ENCODE assay signal across 18 cellular contexts in the genomic region with DNA sequence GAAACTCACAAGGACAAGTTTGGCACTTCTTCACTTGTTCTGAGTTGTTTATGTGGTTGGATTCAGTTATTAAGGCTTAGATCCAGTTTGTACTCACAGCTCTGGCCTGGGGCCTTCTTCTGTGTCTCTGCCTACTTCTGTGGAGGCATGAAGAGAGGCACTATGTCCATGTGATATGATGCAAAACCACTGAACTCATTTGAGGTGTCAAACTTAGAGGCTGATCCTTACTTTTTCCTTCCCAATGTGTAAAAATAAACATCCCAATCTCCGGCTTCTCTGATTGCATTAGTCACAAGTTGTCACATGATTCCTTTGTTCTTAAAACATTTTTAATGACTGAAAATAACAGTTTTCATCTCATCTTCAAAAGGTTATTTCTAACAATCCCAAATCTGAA.
A peak's percentile ranks its signal among the peaks of the same experiment; 100 is the strongest.
DNase-seq lines count a peak whose midpoint lies in the region; ATAC-seq, FAIRE-seq and TF ChIP-seq lines count a peak whose summit lies in the region.
"Had no signal": no experiment of that assay in that cellular context is flagged by ENCODE, and none has a peak within 500 bp of the region (broad histone marks: within the 10 kb centered on the region; RNA-seq: fewer than 3 reads in every experiment).

No MANE protein-coding gene starts in this region.

- H3K4me1 ChIP-seq in endothelial cell of umbilical vein (ENCODE audit: control insufficient read depth, extremely low read depth, insufficient read depth, low read length), result peaks cover 9% of the 10 kb centered on the region

- H3K4me3 Mint-ChIP-seq in stimulated activated naive CD8-positive, alpha-beta T cell treated with anti-CD3 and anti-CD28 coated beads, Interleukin-15, amount 100 ng/mL, for 72 hours, result no peak overlapping the region

- dilution Hi-C loops in endothelial cell of umbilical vein (cut with MboI; ENCODE audit: extremely low pct_ligation_motif_present, low sequenced_read_pairs), result no loop called here

- H3K9ac ChIP-seq in endothelial cell of umbilical vein (replicated peaks; ENCODE audit: extremely low read depth, insufficient read depth, low read length), result no peak overlapping the region

- H3K9me3 ChIP-seq in endothelial cell of umbilical vein (replicated peaks; ENCODE audit: control insufficient read depth, insufficient read depth, low read length), result no peaks in the 10 kb centered on the region

- CTCF ChIA-PET in endothelial cell of umbilical vein (lab: Charles Lee) (no interaction called here), HEK293T (lab: Yijun Ruan, JAX) (no interaction called here)

- no peaks in the 10 kb centered on the region for H3K9me1 ChIP-seq in endothelial cell of umbilical vein (replicated peaks; ENCODE audit: control insufficient read depth, extremely low read depth, insufficient read depth, low read length)

- H3K27ac ChIP-seq in endothelial cell of umbilical vein (ENCODE audit: insufficient read depth, low read depth, low read length), result no peak overlapping the region
- H3K27ac ChIP-seq: PC-9, SK-N-MC had no signal

- no peaks in the 10 kb centered on the region for H3K27me3 Mint-ChIP-seq in stimulated activated naive CD8-positive, alpha-beta T cell treated with anti-CD3 and anti-CD28 coated beads, Interleukin-15, amount 100 ng/mL, for 72 hours

- H3K9me3 Mint-ChIP-seq in stimulated activated naive CD8-positive, alpha-beta T cell treated with anti-CD3 and anti-CD28 coated beads, Interleukin-15, amount 100 ng/mL, for 72 hours, result peaks cover 0 to 7% of the 10 kb centered on the region in 2 donors

- H3K4me3 ChIP-seq in endothelial cell of umbilical vein (replicated peaks in 1 of 3; ENCODE audit: insufficient read depth in 1 of 3, low read depth in 1 of 3, low read length in 3 of 3), result no peak overlapping the region
- H3K4me3 ChIP-seq: K562, PC-9, SK-N-MC had no signal

- no peak for TF ChIP-seq POLR2A in endothelial cell of umbilical vein (IDR thresholded peaks at IDR 0.05; ENCODE audit: low read depth, low read length)

- no peaks in the 10 kb centered on the region for H3K27me3 ChIP-seq in endothelial cell of umbilical vein (ENCODE audit: control insufficient read depth in 2 of 2, insufficient read depth in 2 of 2, low read length in 2 of 2)

- H3K36me3 ChIP-seq in endothelial cell of umbilical vein (ENCODE audit: control insufficient read depth in 2 of 2, extremely low read depth in 1 of 2, insufficient read depth in 2 of 2, low read length in 2 of 2), result no peaks in the 10 kb centered on the region

- no peak for ATAC-seq in stimulated activated naive CD8-positive, alpha-beta T cell treated with anti-CD3 and anti-CD28 coated beads, Interleukin-15, amount 100 ng/mL, for 72 hours
- ATAC-seq: K562 had no signal

- POLR2A ChIA-PET in endothelial cell of umbilical vein (lab: Charles Lee) (no interaction called here), HEK293T (lab: Yijun Ruan, JAX) (no interaction called here)

- intact Hi-C loops in endothelial cell of umbilical vein (cut with micrococcal nuclease), result no loop called here

- H4K20me1 ChIP-seq in endothelial cell of umbilical vein (replicated peaks; ENCODE audit: control insufficient read depth, extremely low read depth, insufficient read depth, low read length), result no peaks in the 10 kb centered on the region

- H3K4me2 ChIP-seq in endothelial cell of umbilical vein (ENCODE audit: insufficient read depth, low read length), result no peak overlapping the region
- H3K4me2 ChIP-seq: PC-9 had no signal

- H2AFZ ChIP-seq in endothelial cell of umbilical vein (ENCODE audit: low read depth, low read length), result peak overlapping the region; percentile 83
- H2AFZ ChIP-seq: PC-9 had no signal

- DNase-seq in A172 (ENCODE audit: low spot score), result peak; percentile 10
- peak; percentile 61 for DNase-seq in LHCN-M2 (ENCODE audit: low read depth)
- peak; percentile 68 for DNase-seq in endothelial cell of umbilical vein (ENCODE audit: low read depth, low spot score)
- DNase-seq in lung microvascular endothelial cell (ENCODE audit: low read depth in 2 of 2), result peak; percentile 9 to 79
- DNase-seq in activated naive CD4-positive, alpha-beta T cell (lab: John Stamatoyannopoulos, UW), result no peak
- DNase-seq in HEK293T (ENCODE audit: extremely low spot score), result no peak
- no peak for DNase-seq in effector CD8-positive, alpha-beta T cell (lab: John Stamatoyannopoulos, UW)
- DNase-seq in stimulated activated naive CD8-positive, alpha-beta T cell treated with anti-CD3 and anti-CD28 coated beads, Interleukin-15, amount 100 ng/mL, for 72 hours, result no peak
- DNase-seq: 8988T, C1 segment of cervical spinal cord, NCI-H1048, NCI-H146, NCI-H2227 treated with DMSO at 0.1 percent for 48 hours, NCI-H524, PC-9 had no signal

- H3K27ac Mint-ChIP-seq in stimulated activated naive CD8-positive, alpha-beta T cell treated with anti-CD3 and anti-CD28 coated beads, Interleukin-15, amount 100 ng/mL, for 72 hours, result no peak overlapping the region

- H3K79me2 ChIP-seq in endothelial cell of umbilical vein (ENCODE audit: control insufficient read depth, insufficient read depth, low read length), result no peaks in the 10 kb centered on the region

- BruUV-seq in endothelial cell of umbilical vein (replicated peaks; lab: Mats Ljungman, UMichigan), result no TSS peak

- H3K4me1 Mint-ChIP-seq in stimulated activated naive CD8-positive, alpha-beta T cell treated with anti-CD3 and anti-CD28 coated beads, Interleukin-15, amount 100 ng/mL, for 72 hours, result peaks cover 6% of the 10 kb centered on the region

- peak; percentile 65 for FAIRE-seq in endothelial cell of umbilical vein (lab: Jason Lieb, UNC)
- FAIRE-seq: GM12892, K562 had no signal

- TF ChIP-seq CTCF in endothelial cell of umbilical vein (IDR thresholded peaks at IDR 0.05; ENCODE audit: extremely low read depth in 1 of 2, insufficient read depth in 1 of 2, low read depth in 1 of 2, low read length in 2 of 2), result no peak

TF ChIP-seq in endothelial cell of umbilical vein, 7 proteins besides CTCF, POLR2A, EP300 and RAD21:
- TF ChIP-seq POLR2AphosphoS5 (IDR thresholded peaks at IDR 0.05; ENCODE audit: insufficient read depth, low read depth, low read length) (no peak), FOS (IDR thresholded peaks at IDR 0.05; ENCODE audit: borderline replicate concordance, insufficient read depth, low read length) (peak; percentile 32)
TF ChIP-seq in endothelial cell of umbilical vein: peak in this region for 1.

TF ChIP-seq in HEK293T, 16 proteins besides CTCF, POLR2A, EP300 and RAD21:
- TF ChIP-seq L3MBTL2 (conservative IDR thresholded peaks at IDR 0.05) (no peak), NFRKB (IDR thresholded peaks at IDR 0.05) (no peak), CTBP1 (IDR thresholded peaks at IDR 0.05; ENCODE audit: borderline replicate concordance) (no peak), LEF1 (IDR thresholded peaks at IDR 0.05; ENCODE audit: borderline replicate concordance) (no peak), FOXM1 (IDR thresholded peaks at IDR 0.05; ENCODE audit: borderline replicate concordance) (no peak)
- TF ChIP-seq, protein P1, sequence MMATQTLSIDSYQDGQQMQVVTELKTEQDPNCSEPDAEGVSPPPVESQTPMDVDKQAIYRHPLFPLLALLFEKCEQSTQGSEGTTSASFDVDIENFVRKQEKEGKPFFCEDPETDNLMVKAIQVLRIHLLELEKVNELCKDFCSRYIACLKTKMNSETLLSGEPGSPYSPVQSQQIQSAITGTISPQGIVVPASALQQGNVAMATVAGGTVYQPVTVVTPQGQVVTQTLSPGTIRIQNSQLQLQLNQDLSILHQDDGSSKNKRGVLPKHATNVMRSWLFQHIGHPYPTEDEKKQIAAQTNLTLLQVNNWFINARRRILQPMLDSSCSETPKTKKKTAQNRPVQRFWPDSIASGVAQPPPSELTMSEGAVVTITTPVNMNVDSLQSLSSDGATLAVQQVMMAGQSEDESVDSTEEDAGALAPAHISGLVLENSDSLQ (IDR thresholded peaks at IDR 0.05), result no peak

Comparison
In these comparisons a context has a peak if more than half of its experiments do, and no peak if none do; other contexts are left out.
1. DNase-seq: peak in A172 (single experiment), LHCN-M2 (single experiment), endothelial cell of umbilical vein (single experiment) and lung microvascular endothelial cell (2 of 2); none in activated naive CD4-positive, alpha-beta T cell (0 of 4), HEK293T (single experiment), effector CD8-positive, alpha-beta T cell (single experiment) and stimulated activated naive CD8-positive, alpha-beta T cell treated with anti-CD3 and anti-CD28 coated beads, Interleukin-15, amount 100 ng/mL, for 72 hours (0 of 2).